In the genomic region with DNA sequence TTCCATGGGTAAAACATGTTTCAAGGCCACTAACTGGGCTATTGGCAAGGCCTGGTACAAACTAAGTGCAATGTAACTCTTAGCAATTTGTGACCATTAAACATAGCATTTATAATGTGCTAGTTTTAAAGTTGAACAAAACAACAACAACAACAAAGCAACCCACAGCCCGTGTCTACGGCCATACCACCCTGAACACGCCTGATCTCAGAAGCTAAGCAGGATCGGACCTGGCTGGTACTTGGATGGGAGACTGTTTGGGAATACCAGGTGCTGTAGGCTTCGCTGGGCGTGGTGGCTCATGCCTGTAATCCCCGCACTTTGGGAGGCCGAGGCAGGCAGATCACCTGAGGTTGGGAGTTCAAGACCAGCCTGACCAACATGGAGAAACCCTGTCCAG, we compare ENCODE assay signal across 3 cellular contexts.
TF ChIP-seq lines count a peak whose summit lies in the region.

No MANE protein-coding gene starts in this region.

TF ChIP-seq in GM12891, 5 proteins besides CTCF, POLR2A, EP300 and RAD21:
- TF ChIP-seq POLR2AphosphoS5 (IDR thresholded peaks at IDR 0.05; ENCODE audit: low read depth, low read length) (no peak), POU2F2 (IDR thresholded peaks at IDR 0.05; ENCODE audit: low read depth, low read length) (no peak), SPI1 (IDR thresholded peaks at IDR 0.05; ENCODE audit: low read depth, low read length) (no peak), TAF1 (IDR thresholded peaks at IDR 0.05; ENCODE audit: low read depth, low read length) (no peak), PAX5 (IDR thresholded peaks at IDR 0.05; ENCODE audit: insufficient read depth, low read length, severe bottlenecking) (no peak)

TF ChIP-seq in WTC11, 78 proteins besides CTCF, POLR2A, EP300 and RAD21:
- TF ChIP-seq EMX1 (CRISPR knock-in tag; IDR thresholded peaks at IDR 0.05) (no peak), ZNF232 (CRISPR knock-in tag; IDR thresholded peaks at IDR 0.05) (0 out of 2 replicates have a peak, but pooled peaks have one; percentile 34)

TF ChIP-seq in H1, 55 proteins besides CTCF, POLR2A, EP300 and RAD21:
- TF ChIP-seq CREB1 (IDR thresholded peaks at IDR 0.05), result no peak
- TF ChIP-seq TBP (IDR thresholded peaks at IDR 0.05; ENCODE audit: low read depth, low read length), result peak; percentile 78
- TF ChIP-seq, protein P1, sequence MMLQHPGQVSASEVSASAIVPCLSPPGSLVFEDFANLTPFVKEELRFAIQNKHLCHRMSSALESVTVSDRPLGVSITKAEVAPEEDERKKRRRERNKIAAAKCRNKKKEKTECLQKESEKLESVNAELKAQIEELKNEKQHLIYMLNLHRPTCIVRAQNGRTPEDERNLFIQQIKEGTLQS (IDR thresholded peaks at IDR 0.05; ENCODE audit: insufficient read depth, low read depth, low read length), result no peak
TF ChIP-seq in H1: peak in this region for 1.
